Comparison of ENCODE assay signal across 8 cellular contexts in the genomic region with DNA sequence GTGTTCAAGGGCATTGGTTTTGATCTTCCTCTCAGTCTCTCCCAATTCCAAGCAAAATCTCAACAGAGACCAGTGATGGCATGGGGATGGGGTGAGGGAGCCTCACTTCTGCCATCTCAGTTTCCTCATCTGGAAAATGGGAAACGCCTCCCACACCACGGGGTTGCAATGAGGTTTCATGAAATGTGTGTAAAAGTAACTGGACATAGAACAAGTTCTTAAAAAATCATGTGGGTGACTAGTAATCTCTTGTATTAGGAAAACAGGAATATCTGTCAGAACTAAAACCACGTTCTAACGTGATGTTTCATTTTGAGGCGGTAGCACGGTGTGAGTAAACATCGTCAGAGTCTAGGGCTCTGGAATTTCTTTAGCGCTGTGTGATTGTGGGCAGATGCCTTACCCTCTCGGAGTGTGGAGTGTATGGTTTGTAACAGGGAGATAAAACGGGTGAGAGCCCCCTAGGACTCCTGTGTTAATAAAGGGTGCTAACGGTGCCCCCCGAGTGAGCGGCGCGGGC. TPM values are rescaled to one million over a fixed set of nuclear protein-coding genes. Genes with fewer than 3 reads are reported as not detected.
DNase-seq lines count a peak whose midpoint lies in the region; ATAC-seq and TF ChIP-seq lines count a peak whose summit lies in the region.

No MANE protein-coding gene starts in this region.

- TF ChIP-seq CTCF in activated CD8-positive, alpha-beta T cell treated with anti-CD3 and anti-CD28 coated beads for 36 hours (IDR thresholded peaks at IDR 0.05), result no peak

- no peaks in the 10 kb centered on the region for H3K36me3 Mint-ChIP-seq in activated T-cell treated with anti-CD3 and anti-CD28 coated beads, Interleukin-2, amount 50 U/mL, for 24 hours (ENCODE audit: low read depth)
- H3K36me3 Mint-ChIP-seq in activated CD8-positive, alpha-beta T cell treated with anti-CD3 and anti-CD28 coated beads for 36 hours (ENCODE audit: low read depth), result no peaks in the 10 kb centered on the region

- DNase-seq in activated T-cell treated with anti-CD3 and anti-CD28 coated beads, Interleukin-2, amount 50 U/mL, for 24 hours, result no peak
- no peak for DNase-seq in activated T-cell treated with anti-CD3 and anti-CD28 coated beads, Interleukin-2, amount 50 U/mL, for 48 hours
- DNase-seq in activated CD8-positive, alpha-beta T cell treated with anti-CD3 and anti-CD28 coated beads for 36 hours, result no peak
- DNase-seq in medulla oblongata (ENCODE audit: extremely low spot score), result no peak
- DNase-seq in NCI-H1436 (lab: John Stamatoyannopoulos, UW), result no peak

- H3K27me3 Mint-ChIP-seq in activated T-cell treated with anti-CD3 and anti-CD28 coated beads, Interleukin-2, amount 50 U/mL, for 24 hours, result peaks cover 10% of the 10 kb centered on the region
- H3K27me3 Mint-ChIP-seq in activated CD8-positive, alpha-beta T cell treated with anti-CD3 and anti-CD28 coated beads for 36 hours, result peaks cover 13% of the 10 kb centered on the region

- intact Hi-C loops in activated CD8-positive, alpha-beta T cell treated with anti-CD3 and anti-CD28 coated beads for 36 hours (cut with micrococcal nuclease), result loop anchor here (5.0 kb wide), 1 partner anchor 168 kb away; the partner anchor contains the start of genes LEPR and LEPROT

- H3K9me3 ChIP-seq in iPS-18c (ENCODE audit: control insufficient read depth, insufficient read depth, low read length), result no peaks in the 10 kb centered on the region
- no peaks in the 10 kb centered on the region for H3K9me3 ChIP-seq in stomach smooth muscle (ENCODE audit: control insufficient read depth in 2 of 2, low read length in 2 of 2)

- no peaks in the 10 kb centered on the region for H3K27me3 ChIP-seq in stomach smooth muscle (ENCODE audit: control insufficient read depth in 1 of 2, insufficient read depth in 2 of 2, low read length in 2 of 2)

- H3K4me3 ChIP-seq in iPS-18c (ENCODE audit: insufficient read depth, low read depth, low read length), result peak overlapping the region; percentile 44
- peak overlapping the region; percentile 80 to 96 for H3K4me3 ChIP-seq in stomach smooth muscle (ENCODE audit: low read length in 2 of 2)

- peaks cover 13% of the 10 kb centered on the region for H3K4me1 ChIP-seq in stomach smooth muscle (ENCODE audit: control insufficient read depth, insufficient read depth, low read length)

- H3K27ac ChIP-seq in stomach smooth muscle (ENCODE audit: low read length), result no peak overlapping the region

- no peaks in the 10 kb centered on the region for H3K9me3 Mint-ChIP-seq in activated T-cell treated with anti-CD3 and anti-CD28 coated beads, Interleukin-2, amount 50 U/mL, for 24 hours
- no peaks in the 10 kb centered on the region for H3K9me3 Mint-ChIP-seq in activated CD8-positive, alpha-beta T cell treated with anti-CD3 and anti-CD28 coated beads for 36 hours

- H3K36me3 ChIP-seq in stomach smooth muscle (ENCODE audit: control insufficient read depth in 2 of 2, insufficient read depth in 2 of 2, low read length in 2 of 2), result no peaks in the 10 kb centered on the region

- H3K4me3 Mint-ChIP-seq in activated T-cell treated with anti-CD3 and anti-CD28 coated beads, Interleukin-2, amount 50 U/mL, for 24 hours, result peak overlapping the region; percentile 79
- peak overlapping the region; percentile 85 for H3K4me3 Mint-ChIP-seq in activated CD8-positive, alpha-beta T cell treated with anti-CD3 and anti-CD28 coated beads for 36 hours

- peaks cover 19% of the 10 kb centered on the region for H3K4me1 Mint-ChIP-seq in activated T-cell treated with anti-CD3 and anti-CD28 coated beads, Interleukin-2, amount 50 U/mL, for 24 hours (ENCODE audit: low read depth)
- H3K4me1 Mint-ChIP-seq in activated CD8-positive, alpha-beta T cell treated with anti-CD3 and anti-CD28 coated beads for 36 hours (ENCODE audit: low read depth), result peaks cover 16% of the 10 kb centered on the region

- peak; percentile 35 for ATAC-seq in HG03064 (IDR thresholded peaks at IDR 0.05; ENCODE audit: low read depth, unreplicated experiment)
- peak; percentile 38 for ATAC-seq in activated CD8-positive, alpha-beta T cell treated with anti-CD3 and anti-CD28 coated beads for 36 hours

- POLR2A ChIA-PET in activated CD8-positive, alpha-beta T cell treated with anti-CD3 and anti-CD28 coated beads for 36 hours (lab: Charles Lee), result interaction anchor here (0.6 to 1.6 kb wide), 4 partner anchors 9 to 1333 kb away, joined by 3 to 4 read pairs (median 3); no protein-coding TSS in a partner anchor

- CTCF ChIA-PET in activated CD8-positive, alpha-beta T cell treated with anti-CD3 and anti-CD28 coated beads for 36 hours (lab: Charles Lee), result interaction anchor here (0.8 to 2.0 kb wide), 9 partner anchors 13 to 434 kb away, joined by 3 to 8 read pairs (median 5); no protein-coding TSS in a partner anchor

- H3K9ac ChIP-seq in stomach smooth muscle (ENCODE audit: low read length in 2 of 2), result peak overlapping the region; percentile 58 to 63

- peak overlapping the region; percentile 81 for H3K27ac Mint-ChIP-seq in activated T-cell treated with anti-CD3 and anti-CD28 coated beads, Interleukin-2, amount 50 U/mL, for 24 hours
- peak overlapping the region; percentile 81 for H3K27ac Mint-ChIP-seq in activated CD8-positive, alpha-beta T cell treated with anti-CD3 and anti-CD28 coated beads for 36 hours

RNA-seq across cellular contexts. Expression of gene DNAJC6, which starts 55.5 kb away (rescaled TPM):
- total RNA-seq in activated CD8-positive, alpha-beta T cell treated with anti-CD3 and anti-CD28 coated beads for 36 hours, result 1 to 10 TPM; 2.1 to 2.2 TPM
